Comparison of ENCODE assay signal across 1 cellular context in the genomic region with DNA sequence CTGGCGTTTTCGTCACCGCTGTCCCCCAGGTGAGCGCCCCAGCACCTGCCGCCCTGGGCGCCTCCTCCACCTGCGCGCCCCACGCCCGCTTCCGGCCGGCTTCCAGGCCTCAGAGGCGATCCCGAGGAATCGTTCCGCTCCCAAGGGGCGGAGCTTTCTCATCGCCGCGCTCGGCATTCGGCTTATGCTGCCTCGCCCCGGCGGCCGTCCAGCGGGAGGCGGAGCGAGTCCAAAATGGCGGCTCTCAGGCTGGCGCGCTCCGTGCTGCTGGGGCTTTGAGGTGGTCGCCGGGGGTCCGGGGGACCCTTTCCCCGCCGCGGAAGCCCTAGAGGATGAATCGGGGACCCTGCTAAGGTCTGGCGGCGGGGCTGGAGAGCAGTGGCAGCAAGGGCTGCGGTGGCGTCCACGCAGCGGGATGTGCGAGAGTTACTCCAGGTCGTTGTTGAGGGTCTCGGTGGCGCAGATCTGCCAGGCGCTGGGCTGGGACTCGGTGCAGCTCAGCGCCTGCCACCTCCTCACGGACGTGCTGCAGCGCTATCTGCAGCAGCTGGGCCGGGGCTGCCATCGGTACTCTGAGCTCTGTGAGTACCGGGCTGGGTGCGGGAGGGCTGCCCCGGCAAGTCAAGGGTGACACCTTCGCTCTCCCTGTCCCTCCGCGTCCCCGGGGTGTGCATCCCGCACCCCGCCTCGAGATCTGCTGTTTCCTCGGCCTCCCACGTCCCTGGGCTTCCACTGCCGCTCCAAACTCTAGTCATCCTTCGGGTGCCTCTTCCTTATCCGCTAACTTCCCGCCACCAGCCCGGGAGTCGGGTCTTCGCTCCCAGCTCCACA.
TF ChIP-seq lines count a peak whose summit lies in the region.

A gene with protein sequence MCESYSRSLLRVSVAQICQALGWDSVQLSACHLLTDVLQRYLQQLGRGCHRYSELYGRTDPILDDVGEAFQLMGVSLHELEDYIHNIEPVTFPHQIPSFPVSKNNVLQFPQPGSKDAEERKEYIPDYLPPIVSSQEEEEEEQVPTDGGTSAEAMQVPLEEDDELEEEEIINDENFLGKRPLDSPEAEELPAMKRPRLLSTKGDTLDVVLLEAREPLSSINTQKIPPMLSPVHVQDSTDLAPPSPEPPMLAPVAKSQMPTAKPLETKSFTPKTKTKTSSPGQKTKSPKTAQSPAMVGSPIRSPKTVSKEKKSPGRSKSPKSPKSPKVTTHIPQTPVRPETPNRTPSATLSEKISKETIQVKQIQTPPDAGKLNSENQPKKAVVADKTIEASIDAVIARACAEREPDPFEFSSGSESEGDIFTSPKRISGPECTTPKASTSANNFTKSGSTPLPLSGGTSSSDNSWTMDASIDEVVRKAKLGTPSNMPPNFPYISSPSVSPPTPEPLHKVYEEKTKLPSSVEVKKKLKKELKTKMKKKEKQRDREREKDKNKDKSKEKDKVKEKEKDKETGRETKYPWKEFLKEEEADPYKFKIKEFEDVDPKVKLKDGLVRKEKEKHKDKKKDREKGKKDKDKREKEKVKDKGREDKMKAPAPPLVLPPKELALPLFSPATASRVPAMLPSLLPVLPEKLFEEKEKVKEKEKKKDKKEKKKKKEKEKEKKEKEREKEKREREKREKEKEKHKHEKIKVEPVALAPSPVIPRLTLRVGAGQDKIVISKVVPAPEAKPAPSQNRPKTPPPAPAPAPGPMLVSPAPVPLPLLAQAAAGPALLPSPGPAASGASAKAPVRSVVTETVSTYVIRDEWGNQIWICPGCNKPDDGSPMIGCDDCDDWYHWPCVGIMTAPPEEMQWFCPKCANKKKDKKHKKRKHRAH (plus strand): TSS at position 211 of the 831 bp plus-strand sequence. CDS start 205 bp downstream, at position 416.

TF ChIP-seq in HEK293, 187 proteins besides CTCF, POLR2A, EP300 and RAD21 (continued from another document):
- TF ChIP-seq ZNF394 (tag by site-specific recombination; IDR thresholded peaks at IDR 0.05; ENCODE audit: borderline replicate concordance) = peak; percentile 47; the same call in 1 of the 2 replicates
- TF ChIP-seq FEZF1 (tag by site-specific recombination; IDR thresholded peaks at IDR 0.05) = no peak
- TF ChIP-seq ZNF600 (tag by site-specific recombination; IDR thresholded peaks at IDR 0.05) = peak; percentile 46; the same call in 1 of the 2 replicates
- TF ChIP-seq, protein P1, sequence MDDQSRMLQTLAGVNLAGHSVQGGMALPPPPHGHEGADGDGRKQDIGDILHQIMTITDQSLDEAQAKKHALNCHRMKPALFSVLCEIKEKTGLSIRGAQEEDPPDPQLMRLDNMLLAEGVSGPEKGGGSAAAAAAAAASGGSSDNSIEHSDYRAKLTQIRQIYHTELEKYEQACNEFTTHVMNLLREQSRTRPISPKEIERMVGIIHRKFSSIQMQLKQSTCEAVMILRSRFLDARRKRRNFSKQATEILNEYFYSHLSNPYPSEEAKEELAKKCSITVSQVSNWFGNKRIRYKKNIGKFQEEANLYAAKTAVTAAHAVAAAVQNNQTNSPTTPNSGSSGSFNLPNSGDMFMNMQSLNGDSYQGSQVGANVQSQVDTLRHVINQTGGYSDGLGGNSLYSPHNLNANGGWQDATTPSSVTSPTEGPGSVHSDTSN (CRISPR knock-in tag; IDR thresholded peaks at IDR 0.05) = peak; percentile 72; the same call in 1 of the 2 replicates
- TF ChIP-seq ZNF10 (tag by site-specific recombination; IDR thresholded peaks at IDR 0.05) = peak; percentile 37; the same call in 1 of the 2 replicates
- peak; percentile 92 for TF ChIP-seq ZFHX2 (tag by site-specific recombination; conservative IDR thresholded peaks at IDR 0.05)
- no peak for TF ChIP-seq HOXD13 (CRISPR knock-in tag; IDR thresholded peaks at IDR 0.05; ENCODE audit: borderline replicate concordance)
- no peak for TF ChIP-seq ZNF248 (tag by site-specific recombination; IDR thresholded peaks at IDR 0.05)
- TF ChIP-seq, protein P2, sequence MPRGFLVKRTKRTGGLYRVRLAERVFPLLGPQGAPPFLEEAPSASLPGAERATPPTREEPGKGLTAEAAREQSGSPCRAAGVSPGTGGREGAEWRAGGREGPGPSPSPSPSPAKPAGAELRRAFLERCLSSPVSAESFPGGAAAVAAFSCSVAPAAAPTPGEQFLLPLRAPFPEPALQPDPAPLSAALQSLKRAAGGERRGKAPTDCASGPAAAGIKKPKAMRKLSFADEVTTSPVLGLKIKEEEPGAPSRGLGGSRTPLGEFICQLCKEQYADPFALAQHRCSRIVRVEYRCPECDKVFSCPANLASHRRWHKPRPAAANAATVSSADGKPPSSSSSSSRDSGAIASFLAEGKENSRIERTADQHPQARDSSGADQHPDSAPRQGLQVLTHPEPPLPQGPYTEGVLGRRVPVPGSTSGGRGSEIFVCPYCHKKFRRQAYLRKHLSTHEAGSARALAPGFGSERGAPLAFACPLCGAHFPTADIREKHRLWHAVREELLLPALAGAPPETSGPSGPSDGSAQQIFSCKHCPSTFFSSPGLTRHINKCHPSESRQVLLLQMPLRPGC (tag by site-specific recombination; IDR thresholded peaks at IDR 0.05) = peak; percentile 55; the same call in 1 of the 2 replicates
- TF ChIP-seq ZNF121 (tag by site-specific recombination; IDR thresholded peaks at IDR 0.05) = no peak
- TF ChIP-seq OVOL3 (tag by site-specific recombination; IDR thresholded peaks at IDR 0.05) = no peak
- peak; percentile 100 for TF ChIP-seq ZEB2 (tag by site-specific recombination; IDR thresholded peaks at IDR 0.05)
- TF ChIP-seq, protein P3, sequence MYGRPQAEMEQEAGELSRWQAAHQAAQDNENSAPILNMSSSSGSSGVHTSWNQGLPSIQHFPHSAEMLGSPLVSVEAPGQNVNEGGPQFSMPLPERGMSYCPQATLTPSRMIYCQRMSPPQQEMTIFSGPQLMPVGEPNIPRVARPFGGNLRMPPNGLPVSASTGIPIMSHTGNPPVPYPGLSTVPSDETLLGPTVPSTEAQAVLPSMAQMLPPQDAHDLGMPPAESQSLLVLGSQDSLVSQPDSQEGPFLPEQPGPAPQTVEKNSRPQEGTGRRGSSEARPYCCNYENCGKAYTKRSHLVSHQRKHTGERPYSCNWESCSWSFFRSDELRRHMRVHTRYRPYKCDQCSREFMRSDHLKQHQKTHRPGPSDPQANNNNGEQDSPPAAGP (tag by site-specific recombination; IDR thresholded peaks at IDR 0.05) = peak; percentile 68; the same call in 1 of the 2 replicates
- TF ChIP-seq KLF9 (tag by site-specific recombination; IDR thresholded peaks at IDR 0.05; ENCODE audit: low read depth) = peak; percentile 73; the same call in 1 of the 2 replicates
- no peak for TF ChIP-seq ZNF404 (tag by site-specific recombination; IDR thresholded peaks at IDR 0.05)
- TF ChIP-seq YY2 (tag by site-specific recombination; IDR thresholded peaks at IDR 0.05) = peak; percentile 97
- TF ChIP-seq ZNF510 (tag by site-specific recombination; IDR thresholded peaks at IDR 0.05; ENCODE audit: insufficient replicate concordance) = no peak
- TF ChIP-seq, protein P4, sequence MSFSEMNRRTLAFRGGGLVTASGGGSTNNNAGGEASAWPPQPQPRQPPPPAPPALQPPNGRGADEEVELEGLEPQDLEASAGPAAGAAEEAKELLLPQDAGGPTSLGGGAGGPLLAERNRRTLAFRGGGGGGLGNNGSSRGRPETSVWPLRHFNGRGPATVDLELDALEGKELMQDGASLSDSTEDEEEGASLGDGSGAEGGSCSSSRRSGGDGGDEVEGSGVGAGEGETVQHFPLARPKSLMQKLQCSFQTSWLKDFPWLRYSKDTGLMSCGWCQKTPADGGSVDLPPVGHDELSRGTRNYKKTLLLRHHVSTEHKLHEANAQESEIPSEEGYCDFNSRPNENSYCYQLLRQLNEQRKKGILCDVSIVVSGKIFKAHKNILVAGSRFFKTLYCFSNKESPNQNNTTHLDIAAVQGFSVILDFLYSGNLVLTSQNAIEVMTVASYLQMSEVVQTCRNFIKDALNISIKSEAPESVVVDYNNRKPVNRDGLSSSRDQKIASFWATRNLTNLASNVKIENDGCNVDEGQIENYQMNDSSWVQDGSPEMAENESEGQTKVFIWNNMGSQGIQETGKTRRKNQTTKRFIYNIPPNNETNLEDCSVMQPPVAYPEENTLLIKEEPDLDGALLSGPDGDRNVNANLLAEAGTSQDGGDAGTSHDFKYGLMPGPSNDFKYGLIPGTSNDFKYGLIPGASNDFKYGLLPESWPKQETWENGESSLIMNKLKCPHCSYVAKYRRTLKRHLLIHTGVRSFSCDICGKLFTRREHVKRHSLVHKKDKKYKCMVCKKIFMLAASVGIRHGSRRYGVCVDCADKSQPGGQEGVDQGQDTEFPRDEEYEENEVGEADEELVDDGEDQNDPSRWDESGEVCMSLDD (tag by site-specific recombination; IDR thresholded peaks at IDR 0.05) = peak; percentile 99
- TF ChIP-seq ZNF530 (tag by site-specific recombination; IDR thresholded peaks at IDR 0.05; ENCODE audit: low read depth) = no peak
- TF ChIP-seq, protein P5, sequence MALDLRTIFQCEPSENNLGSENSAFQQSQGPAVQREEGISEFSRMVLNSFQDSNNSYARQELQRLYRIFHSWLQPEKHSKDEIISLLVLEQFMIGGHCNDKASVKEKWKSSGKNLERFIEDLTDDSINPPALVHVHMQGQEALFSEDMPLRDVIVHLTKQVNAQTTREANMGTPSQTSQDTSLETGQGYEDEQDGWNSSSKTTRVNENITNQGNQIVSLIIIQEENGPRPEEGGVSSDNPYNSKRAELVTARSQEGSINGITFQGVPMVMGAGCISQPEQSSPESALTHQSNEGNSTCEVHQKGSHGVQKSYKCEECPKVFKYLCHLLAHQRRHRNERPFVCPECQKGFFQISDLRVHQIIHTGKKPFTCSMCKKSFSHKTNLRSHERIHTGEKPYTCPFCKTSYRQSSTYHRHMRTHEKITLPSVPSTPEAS (tag by site-specific recombination; IDR thresholded peaks at IDR 0.05) = no peak; the same call in 1 of the 2 replicates
- no peak for TF ChIP-seq ZNF292 (tag by site-specific recombination; IDR thresholded peaks at IDR 0.05; ENCODE audit: borderline replicate concordance, low read depth)
- TF ChIP-seq, protein P6, sequence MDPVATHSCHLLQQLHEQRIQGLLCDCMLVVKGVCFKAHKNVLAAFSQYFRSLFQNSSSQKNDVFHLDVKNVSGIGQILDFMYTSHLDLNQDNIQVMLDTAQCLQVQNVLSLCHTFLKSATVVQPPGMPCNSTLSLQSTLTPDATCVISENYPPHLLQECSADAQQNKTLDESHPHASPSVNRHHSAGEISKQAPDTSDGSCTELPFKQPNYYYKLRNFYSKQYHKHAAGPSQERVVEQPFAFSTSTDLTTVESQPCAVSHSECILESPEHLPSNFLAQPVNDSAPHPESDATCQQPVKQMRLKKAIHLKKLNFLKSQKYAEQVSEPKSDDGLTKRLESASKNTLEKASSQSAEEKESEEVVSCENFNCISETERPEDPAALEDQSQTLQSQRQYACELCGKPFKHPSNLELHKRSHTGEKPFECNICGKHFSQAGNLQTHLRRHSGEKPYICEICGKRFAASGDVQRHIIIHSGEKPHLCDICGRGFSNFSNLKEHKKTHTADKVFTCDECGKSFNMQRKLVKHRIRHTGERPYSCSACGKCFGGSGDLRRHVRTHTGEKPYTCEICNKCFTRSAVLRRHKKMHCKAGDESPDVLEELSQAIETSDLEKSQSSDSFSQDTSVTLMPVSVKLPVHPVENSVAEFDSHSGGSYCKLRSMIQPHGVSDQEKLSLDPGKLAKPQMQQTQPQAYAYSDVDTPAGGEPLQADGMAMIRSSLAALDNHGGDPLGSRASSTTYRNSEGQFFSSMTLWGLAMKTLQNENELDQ (tag by site-specific recombination; IDR thresholded peaks at IDR 0.05; ENCODE audit: low read depth) = no peak
TF ChIP-seq in HEK293: peak in this region for 61.
